34 cellular contexts compared by ENCODE assay signal in the genomic region with DNA sequence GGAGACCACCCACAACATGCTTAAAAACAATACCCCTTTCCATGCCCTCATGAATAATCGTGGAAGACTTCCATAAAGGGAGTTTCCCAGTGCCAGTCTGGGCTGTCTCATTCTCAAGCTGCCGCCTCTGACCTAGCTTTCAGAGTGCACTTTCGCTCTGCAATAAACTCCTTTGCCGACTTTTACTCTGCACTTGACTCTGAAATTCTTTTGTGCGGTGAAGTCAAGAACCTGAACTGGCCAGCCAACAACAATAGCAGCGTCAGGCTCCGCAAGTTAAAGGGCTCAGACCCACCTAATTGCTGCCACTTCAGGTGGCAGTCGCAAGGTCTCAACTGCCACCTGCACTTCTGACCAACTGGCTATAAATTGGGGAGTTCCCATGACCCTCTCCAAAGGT. TPM values are rescaled to one million over a fixed set of nuclear protein-coding genes. Genes with fewer than 3 reads are reported as not detected.
"Had no signal": no experiment of that assay in that cellular context is flagged by ENCODE, and none has a peak within 500 bp of the region (broad histone marks: within the 10 kb centered on the region; RNA-seq: fewer than 3 reads in every experiment).

No MANE protein-coding gene starts in this region.

- H3K4me1 Mint-ChIP-seq: activated CD4-positive, alpha-beta T cell treated with anti-CD3 and anti-CD28 coated beads for 36 hours; immature natural killer cell had no signal

- H3K27ac Mint-ChIP-seq: activated CD4-positive, alpha-beta T cell treated with anti-CD3 and anti-CD28 coated beads for 36 hours; activated CD8-positive, alpha-beta T cell treated with anti-CD3 and anti-CD28 coated beads, Interleukin-2, amount 10 ng/mL, durations not matched to agents 7 days and 5 days; activated naive CD8-positive, alpha-beta T cell; activated T-cell treated with anti-CD3 and anti-CD28 coated beads, Interleukin-2, amount 50 U/mL, for 72 hours; immature natural killer cell; natural killer cell treated with Interleukin-12 subunit alpha and Interleukin-12 subunit beta and Interleukin-15 and Interleukin-18, amount 100 ng/mL, for 72 hours; type B pancreatic cell had no signal

- H3K36me3 Mint-ChIP-seq: activated naive CD8-positive, alpha-beta T cell; immature natural killer cell; natural killer cell treated with Interleukin-12 subunit alpha and Interleukin-12 subunit beta and Interleukin-15 and Interleukin-18, amount 100 ng/mL, for 72 hours; type B pancreatic cell had no signal

- H3K4me3 Mint-ChIP-seq: activated CD4-positive, alpha-beta T cell treated with anti-CD3 and anti-CD28 coated beads for 36 hours; activated CD8-positive, alpha-beta T cell treated with anti-CD3 and anti-CD28 coated beads, Interleukin-2, amount 10 ng/mL, durations not matched to agents 7 days and 5 days; activated naive CD8-positive, alpha-beta T cell; activated T-cell treated with anti-CD3 and anti-CD28 coated beads, Interleukin-2, amount 50 U/mL, for 72 hours; immature natural killer cell; natural killer cell treated with Interleukin-12 subunit alpha and Interleukin-12 subunit beta and Interleukin-15 and Interleukin-18, amount 100 ng/mL, for 72 hours; type B pancreatic cell had no signal

- H3K27me3 ChIP-seq: gastrocnemius medialis, hepatocyte, vagina had no signal

- H3K9me3 Mint-ChIP-seq: activated T-cell treated with anti-CD3 and anti-CD28 coated beads, Interleukin-2, amount 50 U/mL, for 72 hours; natural killer cell treated with Interleukin-12 subunit alpha and Interleukin-12 subunit beta and Interleukin-15 and Interleukin-18, amount 100 ng/mL, for 72 hours had no signal

- H3K9me3 ChIP-seq: mucosa of descending colon, thoracic aorta, vagina had no signal

- H3K27ac ChIP-seq: gastrocnemius medialis, hepatocyte, left ventricle myocardium inferior, skin epidermis, thoracic aorta, vagina had no signal

- DNase-seq: activated CD4-positive, alpha-beta T cell treated with anti-CD3 and anti-CD28 coated beads for 36 hours; activated CD4-positive, CD25-positive, alpha-beta regulatory T cell; activated CD8-positive, alpha-beta T cell treated with anti-CD3 and anti-CD28 coated beads, Interleukin-2, amount 10 ng/mL, durations not matched to agents 7 days and 5 days; activated naive CD4-positive, alpha-beta T cell treated with Interleukin-2 at 50 U/mL for 16 hours; activated T-cell treated with anti-CD3 and anti-CD28 coated beads for 4 hours; activated T-cell treated with anti-CD3 and anti-CD28 coated beads, Interleukin-2, amount 50 U/mL, for 72 hours; anterior cingulate cortex; dermis blood vessel endothelial cell; effector CD4-positive, alpha-beta T cell; erythroblast; gastrocnemius medialis; glutamatergic neuron; immature natural killer cell; kidney; left ventricle myocardium inferior; mucosa of descending colon; stimulated activated CD4-positive, alpha-beta T cell treated with anti-CD3 and anti-CD28 coated beads, Interleukin-12 subunit alpha, Interleukin-12 subunit beta, amount 100 ng/mL, for 4 hours; stimulated activated CD4-positive, alpha-beta T cell treated with anti-CD3 and anti-CD28 coated beads, Interleukin-4, amount 100 ng/mL, for 1 hour; stimulated activated naive CD8-positive, alpha-beta T cell treated with anti-CD3 and anti-CD28 coated beads, Interleukin-15, Interleukin-2, amounts not matched to agents 100 U/mL and 50 U/mL, for 24 hours had no signal

- H3K4me1 ChIP-seq: left ventricle myocardium inferior, vagina had no signal

- H3K4me3 ChIP-seq: gastrocnemius medialis, hepatocyte, left ventricle myocardium inferior, mucosa of descending colon, skin epidermis, thoracic aorta, vagina had no signal

- ATAC-seq: activated CD4-positive, alpha-beta T cell treated with anti-CD3 and anti-CD28 coated beads for 36 hours; activated CD8-positive, alpha-beta T cell treated with anti-CD3 and anti-CD28 coated beads, Interleukin-2, amount 10 ng/mL, durations not matched to agents 7 days and 5 days; activated T-cell treated with anti-CD3 and anti-CD28 coated beads, Interleukin-2, amount 50 U/mL, for 72 hours; gastrocnemius medialis; mucosa of descending colon; natural killer cell treated with Interleukin-12 subunit alpha and Interleukin-12 subunit beta and Interleukin-15 and Interleukin-18, amount 100 ng/mL, for 72 hours; sciatic nerve; stimulated activated naive CD8-positive, alpha-beta T cell treated with anti-CD3 and anti-CD28 coated beads, Interleukin-15, Interleukin-2, amounts not matched to agents 100 U/mL and 50 U/mL, for 24 hours had no signal

- H3K36me3 ChIP-seq: gastrocnemius medialis, left ventricle myocardium inferior, thoracic aorta, vagina had no signal

RNA-seq across cellular contexts. Expression of gene LEUTX, which starts 10.3 kb away (rescaled TPM):
- total RNA-seq: activated CD4-positive, alpha-beta T cell treated with anti-CD3 and anti-CD28 coated beads for 36 hours; activated CD8-positive, alpha-beta T cell treated with anti-CD3 and anti-CD28 coated beads, Interleukin-2, amount 10 ng/mL, durations not matched to agents 7 days and 5 days; activated T-cell treated with anti-CD3 and anti-CD28 coated beads, Interleukin-2, amount 50 U/mL, for 72 hours; dermis blood vessel endothelial cell; gastrocnemius medialis; hepatocyte; kidney; left ventricle myocardium inferior; lung microvascular endothelial cell; mesenteric fat pad; mucosa of descending colon; myocyte; natural killer cell treated with Interleukin-12 subunit alpha and Interleukin-12 subunit beta and Interleukin-15 and Interleukin-18, amount 100 ng/mL, for 72 hours; osteocyte; posterior vena cava; sciatic nerve; T-helper 1 cell treated with Interleukin-12 subunit alpha and Interleukin-12 subunit beta and Interleukin-4 antibody, amounts not matched to agents 30 ng/mL and 1 ng/mL, for 36 hours; thoracic aorta; vagina had no signal
- polyA plus RNA-seq: adipose tissue, hepatocyte, immature natural killer cell had no signal

RNA-seq across cellular contexts. Expression of gene CLC, which starts 30.5 kb away (rescaled TPM):
- total RNA-seq: activated CD8-positive, alpha-beta T cell treated with anti-CD3 and anti-CD28 coated beads, Interleukin-2, amount 10 ng/mL, durations not matched to agents 7 days and 5 days; dermis blood vessel endothelial cell; gastrocnemius medialis; hepatocyte; kidney; left ventricle myocardium inferior; lung microvascular endothelial cell; mesenteric fat pad; myocyte; osteocyte; posterior vena cava; thoracic aorta; vagina had no signal
- polyA plus RNA-seq: hepatocyte had no signal
